Comparison of ENCODE assay signal across 8 cellular contexts in genomic region chr21:5108048-5108775, GRCh38.
A peak's percentile ranks its signal among the peaks of the same experiment; 100 is the strongest.
DNase-seq lines count a peak whose midpoint lies in the region; ATAC-seq, FAIRE-seq and TF ChIP-seq lines count a peak whose summit lies in the region.
"Not testable (repeated sequence)": the region's sequence is repeated elsewhere in the genome, so short reads cannot be mapped to it uniquely, and the experiment has no call there.

No MANE protein-coding gene starts in this region.

- H3K9me2 ChIP-seq in GM23338 (ENCODE audit: insufficient read depth), result not testable (repeated sequence)

- not testable (repeated sequence) for H3K36me3 ChIP-seq in GM23338 (ENCODE audit: insufficient read depth); body of pancreas (replicated peaks in 1 of 2; ENCODE audit: insufficient read depth in 1 of 2, low read depth in 2 of 2); kidney (ENCODE audit: control insufficient read depth in 1 of 2, insufficient read depth in 2 of 2, low read length in 2 of 2); upper lobe of right lung

- H3K27ac ChIP-seq in GM23338 (ENCODE audit: low read depth); body of pancreas; kidney (ENCODE audit: low read depth in 2 of 2, low read length in 2 of 2); upper lobe of right lung: not testable (repeated sequence)

- ATAC-seq in GM23338, result peak; percentile 71
- ATAC-seq in activated CD8-positive, alpha-beta T cell treated with anti-CD3 and anti-CD28 coated beads for 36 hours, result not testable (repeated sequence)
- ATAC-seq in body of pancreas, result peak; percentile 40
- ATAC-seq in Right ventricle myocardium inferior, result peak; percentile 59
- ATAC-seq in sciatic nerve, result peak; percentile 52
- ATAC-seq in upper lobe of right lung, result peak; percentile 17

- H3K4me3 ChIP-seq in GM23338; body of pancreas; kidney (ENCODE audit: low read length in 2 of 2); upper lobe of right lung: not testable (repeated sequence)

- H3K4me2 ChIP-seq in GM23338, result not testable (repeated sequence)

- H4K20me1 ChIP-seq in GM23338 (replicated peaks; ENCODE audit: insufficient read depth), result not testable (repeated sequence)

- POLR2A ChIA-PET in activated CD8-positive, alpha-beta T cell treated with anti-CD3 and anti-CD28 coated beads for 36 hours (lab: Charles Lee), result not testable (repeated sequence)

- not testable (repeated sequence) for H3F3A ChIP-seq in GM23338 (replicated peaks; ENCODE audit: low read depth)

- H3K4me3 Mint-ChIP-seq in GM23338; activated CD8-positive, alpha-beta T cell treated with anti-CD3 and anti-CD28 coated beads for 36 hours: not testable (repeated sequence)

- not testable (repeated sequence) for H3K27me3 ChIP-seq in GM23338 (ENCODE audit: insufficient read depth); body of pancreas; upper lobe of right lung

- DNase-seq in GM23338 (ENCODE audit: low spot score); Right ventricle myocardium inferior (ENCODE audit: missing footprints): not testable (repeated sequence)
- DNase-seq in RPMI8226 (peak; percentile 1), body of pancreas (peak in 2 of 4 donors; percentile 38 to 41), kidney (peak; percentile 47), sciatic nerve (ENCODE audit: low spot score) (peak; percentile 42), upper lobe of right lung (peak; percentile 30)
- peak; percentile 0 for DNase-seq in activated CD8-positive, alpha-beta T cell treated with anti-CD3 and anti-CD28 coated beads for 36 hours

- H3K27me3 Mint-ChIP-seq in GM23338 (ENCODE audit: insufficient read depth, low read depth, poor library complexity); activated CD8-positive, alpha-beta T cell treated with anti-CD3 and anti-CD28 coated beads for 36 hours: not testable (repeated sequence)

- not testable (repeated sequence) for H3K36me3 Mint-ChIP-seq in GM23338 (ENCODE audit: low read depth); activated CD8-positive, alpha-beta T cell treated with anti-CD3 and anti-CD28 coated beads for 36 hours (ENCODE audit: low read depth)

- not testable (repeated sequence) for H3K4me1 Mint-ChIP-seq in GM23338; activated CD8-positive, alpha-beta T cell treated with anti-CD3 and anti-CD28 coated beads for 36 hours (ENCODE audit: low read depth)

- not testable (repeated sequence) for H3K4me1 ChIP-seq in GM23338 (ENCODE audit: insufficient read depth); body of pancreas; kidney (ENCODE audit: control insufficient read depth in 1 of 2, insufficient read depth in 1 of 2, low read depth in 1 of 2, low read length in 2 of 2); upper lobe of right lung

- not testable (repeated sequence) for H3K9me3 ChIP-seq in body of pancreas; kidney (ENCODE audit: control insufficient read depth in 1 of 2, low read length in 2 of 2); upper lobe of right lung

- not testable (repeated sequence) for H3K9me3 Mint-ChIP-seq in GM23338; activated CD8-positive, alpha-beta T cell treated with anti-CD3 and anti-CD28 coated beads for 36 hours

- H2AFZ ChIP-seq in GM23338, result not testable (repeated sequence)

- not testable (repeated sequence) for TF ChIP-seq CTCF in GM23338 (conservative IDR thresholded peaks at IDR 0.05; ENCODE audit: low read depth in 2 of 2); activated CD8-positive, alpha-beta T cell treated with anti-CD3 and anti-CD28 coated beads for 36 hours (IDR thresholded peaks at IDR 0.05); body of pancreas (IDR thresholded peaks at IDR 0.05); kidney (IDR thresholded peaks at IDR 0.05; ENCODE audit: borderline replicate concordance, extremely low read depth, insufficient read depth); upper lobe of right lung (IDR thresholded peaks at IDR 0.05)

- intact Hi-C loops in activated CD8-positive, alpha-beta T cell treated with anti-CD3 and anti-CD28 coated beads for 36 hours (cut with micrococcal nuclease); body of pancreas (cut with DNase I); Right ventricle myocardium inferior (cut with DNase I); kidney (cut with DNase I); sciatic nerve (cut with DNase I); upper lobe of right lung (cut with DNase I): not testable (repeated sequence)

- FAIRE-seq in kidney (lab: Jason Lieb, UNC), result not testable (repeated sequence)

- CTCF ChIA-PET in activated CD8-positive, alpha-beta T cell treated with anti-CD3 and anti-CD28 coated beads for 36 hours (lab: Charles Lee), result not testable (repeated sequence)

- H3K27ac Mint-ChIP-seq in GM23338; activated CD8-positive, alpha-beta T cell treated with anti-CD3 and anti-CD28 coated beads for 36 hours: not testable (repeated sequence)

- H3K79me2 ChIP-seq in GM23338 (replicated peaks; ENCODE audit: insufficient read depth), result not testable (repeated sequence)

- not testable (repeated sequence) for TF ChIP-seq POLR2A in body of pancreas (IDR thresholded peaks at IDR 0.05)

- H3K9ac ChIP-seq in kidney (ENCODE audit: low read length in 2 of 2), result not testable (repeated sequence)

- 13% methylated on average over 3 of the region's 19 CpGs; no CpG with 5 or more reads in 1 of the 2 donors for WGBS in body of pancreas, 2 donors
